22 cellular contexts compared by ENCODE assay signal in genomic region chr11:41868606-41869005, GRCh38.
DNase-seq lines count a peak whose midpoint lies in the region; ATAC-seq and TF ChIP-seq lines count a peak whose summit lies in the region.
"Had no signal": no experiment of that assay in that cellular context is flagged by ENCODE, and none has a peak within 500 bp of the region (broad histone marks: within the 10 kb centered on the region; RNA-seq: fewer than 3 reads in every experiment).

No MANE protein-coding gene starts in this region.

- no peaks in the 10 kb centered on the region for H3K4me1 Mint-ChIP-seq in activated T-cell treated with anti-CD3 and anti-CD28 coated beads, Interleukin-2, amount 50 U/mL, for 4 hours (ENCODE audit: low read depth)
- H3K4me1 Mint-ChIP-seq: CD14-positive monocyte; CD8-positive, alpha-beta memory T cell had no signal

- H3K9me3 ChIP-seq in PC-3 (ENCODE audit: low read length), result no peaks in the 10 kb centered on the region
- no peaks in the 10 kb centered on the region for H3K9me3 ChIP-seq in mammary epithelial cell (replicated peaks; ENCODE audit: insufficient read depth, low read length)
- H3K9me3 ChIP-seq: A549; BE2C; BLaER1 treated with 17β-estradiol and CSF1 and Interleukin-3, amounts not matched to agents 10 nM and 100 nM; HAP-1 had no signal

- 18% methylated on average over 4 of the region's 4 CpGs for WGBS in mammary epithelial cell (ENCODE audit: low coverage, missing lambda C conversion rate)

- H4K20me1 ChIP-seq in PC-3 (ENCODE audit: low read length) (no peaks in the 10 kb centered on the region), mammary epithelial cell (ENCODE audit: insufficient read depth, low read length) (no peaks in the 10 kb centered on the region)
- H4K20me1 ChIP-seq: BLaER1 treated with 17β-estradiol and CSF1 and Interleukin-3, amounts not matched to agents 10 nM and 100 nM had no signal

- H2AFZ ChIP-seq in PC-3 (ENCODE audit: low read length) (no peak overlapping the region), mammary epithelial cell (ENCODE audit: low read depth, low read length) (no peak overlapping the region)

- H3K4me2 ChIP-seq in PC-3 (ENCODE audit: low read length) (no peak overlapping the region), mammary epithelial cell (ENCODE audit: insufficient read depth, low read depth, low read length) (no peak overlapping the region)
- H3K4me2 ChIP-seq: A549; BLaER1 treated with 17β-estradiol and CSF1 and Interleukin-3, amounts not matched to agents 10 nM and 100 nM had no signal

- intact Hi-C loops in PC-3 (cut with micrococcal nuclease) (no loop called here), mammary epithelial cell (cut with micrococcal nuclease) (no loop called here)

- BruUV-seq in PC-3 (replicated peaks; lab: Mats Ljungman, UMichigan), result no TSS peak
- no TSS peak for BruUV-seq in mammary epithelial cell (replicated peaks; lab: Mats Ljungman, UMichigan)

- CTCF ChIA-PET in PC-3 (lab: Charles Lee), result no interaction called here
- CTCF ChIA-PET in mammary epithelial cell (lab: Charles Lee; ENCODE audit: low non-redundant PET), result interaction anchor here (0.6 kb wide), 1 partner anchor 656 kb away, joined by 3 read pairs; no protein-coding TSS in a partner anchor

- H3K9me2 ChIP-seq in PC-3 (replicated peaks; ENCODE audit: low read length), result no peaks in the 10 kb centered on the region

- dilution Hi-C loops in mammary epithelial cell (cut with HindIII; ENCODE audit: low sequenced_read_pairs), result no loop called here

- no peaks in the 10 kb centered on the region for H3K4me1 ChIP-seq in PC-3 (ENCODE audit: insufficient read depth, low read length)
- no peaks in the 10 kb centered on the region for H3K4me1 ChIP-seq in mammary epithelial cell (ENCODE audit: insufficient read depth, low read length)
- no peaks in the 10 kb centered on the region for H3K4me1 ChIP-seq in foreskin keratinocyte
- H3K4me1 ChIP-seq: A549; BLaER1 treated with 17β-estradiol and CSF1 and Interleukin-3, amounts not matched to agents 10 nM and 100 nM; HAP-1 had no signal

- in situ Hi-C loops in mammary epithelial cell (cut with MboI; ENCODE audit: low sequenced_read_pairs in 2 of 2), result no loop called here

- H3K79me2 ChIP-seq in PC-3 (ENCODE audit: low read length), result no peaks in the 10 kb centered on the region
- H3K79me2 ChIP-seq in mammary epithelial cell (ENCODE audit: insufficient read depth, low read length), result no peaks in the 10 kb centered on the region

- DNase-seq in HPDE6-E6E7 (ENCODE audit: extremely low spot score), result peak; percentile 9
- DNase-seq in PC-3, result peak; percentile 52
- peak; percentile 63 for DNase-seq in mammary epithelial cell
- DNase-seq in foreskin keratinocyte, result peak; percentile 42 to 73
- DNase-seq in activated T-cell treated with anti-CD3 and anti-CD28 coated beads, Interleukin-2, amount 50 U/mL, for 4 hours, result no peak
- DNase-seq in NCI-H1436 (lab: John Stamatoyannopoulos, UW), result no peak
- no peak for DNase-seq in activated gamma-delta T cell treated with Interleukin-2 at 50 U/mL for 16 hours
- DNase-seq: 8988T; ACHN; AML-193; BE2C; CD4-positive, alpha-beta T cell; CD8-positive, alpha-beta memory T cell; DMS53; DMS79 treated with DMSO at 0.1 percent for 48 hours; GF-D8; GOT3; HFFc6 had no signal

- H3K9ac ChIP-seq in PC-3 (ENCODE audit: low read length) (no peak overlapping the region), mammary epithelial cell (ENCODE audit: insufficient read depth, low read length) (no peak overlapping the region)
- H3K9ac ChIP-seq: BLaER1 treated with 17β-estradiol and CSF1 and Interleukin-3, amounts not matched to agents 10 nM and 100 nM had no signal

- no peaks in the 10 kb centered on the region for H3K27me3 Mint-ChIP-seq in activated T-cell treated with anti-CD3 and anti-CD28 coated beads, Interleukin-2, amount 50 U/mL, for 4 hours (ENCODE audit: low read depth)
- H3K27me3 Mint-ChIP-seq: CD4-positive, alpha-beta T cell; CD8-positive, alpha-beta memory T cell had no signal

- POLR2A ChIA-PET in PC-3 (lab: Charles Lee; ENCODE audit: unreplicated experiment), result no interaction called here

- H3K36me3 Mint-ChIP-seq in activated T-cell treated with anti-CD3 and anti-CD28 coated beads, Interleukin-2, amount 50 U/mL, for 4 hours (ENCODE audit: insufficient read depth), result no peaks in the 10 kb centered on the region
- H3K36me3 Mint-ChIP-seq: CD14-positive monocyte; CD8-positive, alpha-beta memory T cell had no signal

- H3K27me3 ChIP-seq in PC-3 (ENCODE audit: low read length) (no peaks in the 10 kb centered on the region), mammary epithelial cell (ENCODE audit: insufficient read depth, low read length) (peaks cover 5% of the 10 kb centered on the region), foreskin keratinocyte (peaks cover 16% of the 10 kb centered on the region)
- H3K27me3 ChIP-seq: BE2C; BLaER1 treated with 17β-estradiol and CSF1 and Interleukin-3, amounts not matched to agents 10 nM and 100 nM had no signal

- no peak for ATAC-seq in PC-3
- peak; percentile 99 for ATAC-seq in foreskin keratinocyte
- ATAC-seq in activated T-cell treated with anti-CD3 and anti-CD28 coated beads, Interleukin-2, amount 50 U/mL, for 4 hours, result no peak
- ATAC-seq: A549 had no signal

- H3K4me3 ChIP-seq in PC-3 (ENCODE audit: low read length), result no peak overlapping the region
- no peak overlapping the region for H3K4me3 ChIP-seq in mammary epithelial cell (replicated peaks in 1 of 3; ENCODE audit: insufficient read depth in 1 of 3, low read depth in 2 of 3, low read length in 3 of 3)
- H3K4me3 ChIP-seq: A549; BLaER1 treated with 17β-estradiol and CSF1 and Interleukin-3, amounts not matched to agents 10 nM and 100 nM; HAP-1 had no signal

- H3K27ac ChIP-seq in PC-3 (ENCODE audit: low read length) (no peak overlapping the region), mammary epithelial cell (ENCODE audit: insufficient read depth, low read depth, low read length) (no peak overlapping the region), foreskin keratinocyte (no peak overlapping the region)
- H3K27ac ChIP-seq: A549; BLaER1 treated with 17β-estradiol and CSF1 and Interleukin-3, amounts not matched to agents 10 nM and 100 nM had no signal

- peaks cover 10% of the 10 kb centered on the region for H3K9me3 Mint-ChIP-seq in activated T-cell treated with anti-CD3 and anti-CD28 coated beads, Interleukin-2, amount 50 U/mL, for 4 hours

- H3F3A ChIP-seq in PC-3 (ENCODE audit: low read length, unreplicated experiment), result no peaks in the 10 kb centered on the region

- H3K36me3 ChIP-seq in PC-3 (ENCODE audit: low read depth, low read length), result no peaks in the 10 kb centered on the region
- H3K36me3 ChIP-seq in mammary epithelial cell (ENCODE audit: insufficient read depth, low read length), result no peaks in the 10 kb centered on the region
- H3K36me3 ChIP-seq: BE2C; BLaER1 treated with 17β-estradiol and CSF1 and Interleukin-3, amounts not matched to agents 10 nM and 100 nM; HAP-1 had no signal

- no peak overlapping the region for H3K4me3 Mint-ChIP-seq in activated T-cell treated with anti-CD3 and anti-CD28 coated beads, Interleukin-2, amount 50 U/mL, for 4 hours
- H3K4me3 Mint-ChIP-seq: CD14-positive monocyte; CD4-positive, alpha-beta T cell; CD8-positive, alpha-beta memory T cell; HFFc6 had no signal

- TF ChIP-seq CTCF in PC-3 (conservative IDR thresholded peaks at IDR 0.05; ENCODE audit: low read depth, low read length) (no peak), mammary epithelial cell (conservative IDR thresholded peaks at IDR 0.05 in 1 of 2, IDR thresholded peaks at IDR 0.05 in 1 of 2; ENCODE audit: extremely low read depth in 1 of 2, insufficient read depth in 1 of 2, low read depth in 1 of 2, low read length in 2 of 2) (no peak), foreskin keratinocyte (conservative IDR thresholded peaks at IDR 0.05) (no peak)

Comparison
In these comparisons a context has a peak if more than half of its experiments do, and no peak if none do; other contexts are left out.
1. DNase-seq: peak in HPDE6-E6E7 (single experiment), PC-3 (single experiment), mammary epithelial cell (single experiment) and foreskin keratinocyte (2 of 2); none in activated T-cell treated with anti-CD3 and anti-CD28 coated beads, Interleukin-2, amount 50 U/mL, for 4 hours (single experiment), NCI-H1436 (single experiment) and activated gamma-delta T cell treated with Interleukin-2 at 50 U/mL for 16 hours (single experiment).